ENCODE assay signal across 13 cellular contexts in the genomic region with DNA sequence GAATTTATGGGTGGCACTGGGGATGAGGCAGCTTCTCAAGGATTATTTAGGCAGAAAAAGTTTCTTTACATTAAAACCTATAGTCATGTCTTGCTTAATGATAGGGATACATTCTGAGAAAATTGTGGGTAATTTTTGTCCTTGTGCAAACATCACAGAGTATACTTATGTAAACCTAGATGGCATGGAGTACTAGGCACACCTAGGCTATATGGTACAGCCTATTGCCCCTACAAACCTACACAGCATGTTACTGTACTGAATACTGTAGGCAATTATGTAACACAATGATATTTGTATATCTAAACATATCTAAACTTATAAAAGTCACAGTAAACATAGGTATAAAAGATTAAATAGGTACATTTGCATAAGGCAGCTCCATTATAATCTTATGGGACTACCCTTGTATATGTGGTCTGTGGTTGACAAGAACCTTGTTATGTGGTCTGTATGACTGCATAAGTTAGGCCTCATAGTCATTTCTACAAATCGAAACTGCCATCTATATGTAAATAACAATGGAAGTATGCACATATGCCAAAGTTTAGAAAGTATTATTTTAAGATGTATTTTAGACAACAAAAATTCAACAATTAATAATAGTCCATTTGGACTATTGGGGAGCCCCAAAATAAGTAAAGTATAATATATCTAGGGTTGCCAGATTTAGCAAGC.
A peak's percentile ranks its signal among the peaks of the same experiment; 100 is the strongest.
DNase-seq lines count a peak whose midpoint lies in the region; ATAC-seq, FAIRE-seq and TF ChIP-seq lines count a peak whose summit lies in the region.
"Had no signal": no experiment of that assay in that cellular context is flagged by ENCODE, and none has a peak within 500 bp of the region (broad histone marks: within the 10 kb centered on the region; RNA-seq: fewer than 3 reads in every experiment).

No MANE protein-coding gene starts in this region.

- no peak overlapping the region for H3K4me3 ChIP-seq in small intestine (ENCODE audit: low read depth in 1 of 2, low read length in 2 of 2)
- H3K4me3 ChIP-seq in smooth muscle cell: no peak overlapping the region
- H3K4me3 ChIP-seq: ascending aorta, thyroid gland had no signal

- H3K79me2 ChIP-seq in smooth muscle cell (ENCODE audit: low read depth): no peaks in the 10 kb centered on the region

- H3K9me3 ChIP-seq in small intestine (ENCODE audit: control insufficient read depth, low read depth) (no peaks in the 10 kb centered on the region), smooth muscle cell (replicated peaks; ENCODE audit: low read depth) (no peaks in the 10 kb centered on the region)
- H3K9me3 ChIP-seq: ascending aorta, thyroid gland had no signal

- DNase-seq in activated CD4-positive, alpha-beta T cell treated with anti-CD3 and anti-CD28 coated beads for 36 hours: no peak
- DNase-seq in activated CD4-positive, alpha-beta T cell treated with anti-CD3 and anti-CD28 coated beads, Interleukin-2, amount 50 U/mL, for 48 hours: no peak
- DNase-seq in NCI-H526 treated with DMSO at 0.1 percent for 48 hours (lab: John Stamatoyannopoulos, UW): peak; percentile 83
- peak; percentile 28 for DNase-seq in small intestine
- DNase-seq in NCI-H2081 treated with DMSO at 0.1 percent for 48 hours (lab: John Stamatoyannopoulos, UW): no peak
- no peak for DNase-seq in smooth muscle cell (lab: John Stamatoyannopoulos, UW; ENCODE audit: unreplicated experiment)
- DNase-seq in OCI-M2 (lab: John Stamatoyannopoulos, UW; ENCODE audit: unreplicated experiment): no peak
- DNase-seq: nucleus accumbens, SIG-M5, thyroid gland had no signal

- H3K4me1 ChIP-seq in small intestine (ENCODE audit: control insufficient read depth in 2 of 2, insufficient read depth in 1 of 2, low read depth in 1 of 2, low read length in 1 of 2): no peaks in the 10 kb centered on the region
- H3K4me1 ChIP-seq in smooth muscle cell (ENCODE audit: low read depth): no peaks in the 10 kb centered on the region
- H3K4me1 ChIP-seq: ascending aorta, thyroid gland had no signal

- peaks cover 4% of the 10 kb centered on the region for H3K9me3 Mint-ChIP-seq in activated CD4-positive, alpha-beta T cell treated with anti-CD3 and anti-CD28 coated beads for 36 hours (ENCODE audit: low read depth)

- no peaks in the 10 kb centered on the region for H4K20me1 ChIP-seq in smooth muscle cell (ENCODE audit: low read depth)

- POLR2A ChIA-PET in activated CD4-positive, alpha-beta T cell treated with anti-CD3 and anti-CD28 coated beads for 36 hours (lab: Charles Lee): no interaction called here

- H3K36me3 ChIP-seq in small intestine (ENCODE audit: control insufficient read depth in 2 of 2, insufficient read depth in 2 of 2, low read length in 2 of 2) (no peaks in the 10 kb centered on the region), smooth muscle cell (ENCODE audit: low read depth) (no peaks in the 10 kb centered on the region)
- H3K36me3 ChIP-seq: ascending aorta, thyroid gland had no signal

- no peaks in the 10 kb centered on the region for H3F3A ChIP-seq in smooth muscle cell (ENCODE audit: low read depth)

- no peak for TF ChIP-seq CTCF in smooth muscle cell (IDR thresholded peaks at IDR 0.05; ENCODE audit: borderline replicate concordance, insufficient read depth, poor library complexity, severe bottlenecking)

- WGBS in small intestine, 3 donors: 77 to 91% (median 83%) methylated on average over 1 of the region's 1 CpG
- WGBS in smooth muscle cell (ENCODE audit: low lambda C conversion rate): 90% methylated on average over 1 of the region's 1 CpG

- no peak for FAIRE-seq in small intestine (lab: Jason Lieb, UNC)
- FAIRE-seq: A204.1 had no signal

- no peak overlapping the region for H3K9ac ChIP-seq in smooth muscle cell (ENCODE audit: low read depth)

- H3K27ac ChIP-seq in small intestine (ENCODE audit: low read depth in 1 of 2, low read length in 1 of 2): no peak overlapping the region
- no peak overlapping the region for H3K27ac ChIP-seq in smooth muscle cell (ENCODE audit: low read depth)
- H3K27ac ChIP-seq: ascending aorta, thyroid gland had no signal

- no peak overlapping the region for H3K27ac Mint-ChIP-seq in activated CD4-positive, alpha-beta T cell treated with anti-CD3 and anti-CD28 coated beads for 36 hours

- ATAC-seq in activated CD4-positive, alpha-beta T cell treated with anti-CD3 and anti-CD28 coated beads for 36 hours: peak; percentile 65
- ATAC-seq in HG02840 (IDR thresholded peaks at IDR 0.05; ENCODE audit: low FRiP score, unreplicated experiment): peak; percentile 46

- CTCF ChIA-PET in activated CD4-positive, alpha-beta T cell treated with anti-CD3 and anti-CD28 coated beads for 36 hours (lab: Charles Lee): interaction anchor here (0.6 kb wide), 1 partner anchor 36 kb away, joined by 3 read pairs; no protein-coding TSS in a partner anchor

- H3K4me2 ChIP-seq in smooth muscle cell: no peak overlapping the region

- H3K4me1 Mint-ChIP-seq in activated CD4-positive, alpha-beta T cell treated with anti-CD3 and anti-CD28 coated beads for 36 hours: peaks cover 6% of the 10 kb centered on the region

- H3K36me3 Mint-ChIP-seq in activated CD4-positive, alpha-beta T cell treated with anti-CD3 and anti-CD28 coated beads for 36 hours (ENCODE audit: low read depth): no peaks in the 10 kb centered on the region

- H3K27me3 ChIP-seq in small intestine (ENCODE audit: control insufficient read depth in 2 of 2, insufficient read depth in 2 of 2, low read length in 2 of 2): no peaks in the 10 kb centered on the region
- no peaks in the 10 kb centered on the region for H3K27me3 ChIP-seq in smooth muscle cell (ENCODE audit: low read depth)
- H3K27me3 ChIP-seq: ascending aorta, thyroid gland had no signal

- H2AFZ ChIP-seq in smooth muscle cell (ENCODE audit: low read depth): no peak overlapping the region

- H3K4me3 Mint-ChIP-seq in activated CD4-positive, alpha-beta T cell treated with anti-CD3 and anti-CD28 coated beads for 36 hours: no peak overlapping the region

- intact Hi-C loops in activated CD4-positive, alpha-beta T cell treated with anti-CD3 and anti-CD28 coated beads for 36 hours (cut with DNase I, micrococcal nuclease): no loop called here

- no peaks in the 10 kb centered on the region for H3K27me3 Mint-ChIP-seq in activated CD4-positive, alpha-beta T cell treated with anti-CD3 and anti-CD28 coated beads for 36 hours

Comparison
In these comparisons a context has a peak if more than half of its experiments do, and no peak if none do; other contexts are left out.
1. DNase-seq: peak in NCI-H526 treated with DMSO at 0.1 percent for 48 hours (single experiment) and small intestine (single experiment); none in activated CD4-positive, alpha-beta T cell treated with anti-CD3 and anti-CD28 coated beads for 36 hours (single experiment), activated CD4-positive, alpha-beta T cell treated with anti-CD3 and anti-CD28 coated beads, Interleukin-2, amount 50 U/mL, for 48 hours (0 of 2), NCI-H2081 treated with DMSO at 0.1 percent for 48 hours (single experiment), smooth muscle cell (single experiment) and OCI-M2 (single experiment).